ENCODE assay signal across 1 cellular context in the genomic region with DNA sequence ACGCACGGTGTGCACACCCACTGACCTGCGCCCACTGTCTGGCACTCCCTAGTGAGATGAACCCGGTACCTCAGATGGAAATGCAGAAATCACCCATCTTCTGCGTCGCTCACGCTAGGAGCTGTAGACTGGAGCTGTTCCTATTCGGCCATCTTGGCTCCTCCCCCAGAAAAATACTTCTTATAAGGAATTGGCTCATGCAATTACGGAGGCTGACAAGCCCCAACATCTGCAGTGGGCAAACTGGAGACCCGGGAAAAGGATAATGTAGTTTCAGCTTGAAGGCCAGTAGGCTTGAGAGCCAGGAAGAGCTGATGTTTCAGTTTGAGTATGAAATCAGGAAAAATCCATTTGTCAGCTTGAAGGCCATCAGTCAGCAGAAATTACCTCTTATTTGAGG.
A peak's percentile ranks its signal among the peaks of the same experiment; 100 is the strongest.
TF ChIP-seq lines count a peak whose summit lies in the region.

No MANE protein-coding gene starts in this region.

TF ChIP-seq in HepG2, 621 proteins besides CTCF, POLR2A, EP300 and RAD21:
- peak in 1 of 2 experiments; percentile 40; a peak in 1 of 4 replicates for TF ChIP-seq MAFK (conservative IDR thresholded peaks at IDR 0.05 in 1 of 2, IDR thresholded peaks at IDR 0.05 in 1 of 2; ENCODE audit: low read length in 2 of 2)
- TF ChIP-seq MAFF (IDR thresholded peaks at IDR 0.05; ENCODE audit: low read depth, low read length): 0 out of 2 replicates have a peak, but pooled peaks have one; percentile 24
